ENCODE assay signal across 31 cellular contexts in the genomic region with DNA sequence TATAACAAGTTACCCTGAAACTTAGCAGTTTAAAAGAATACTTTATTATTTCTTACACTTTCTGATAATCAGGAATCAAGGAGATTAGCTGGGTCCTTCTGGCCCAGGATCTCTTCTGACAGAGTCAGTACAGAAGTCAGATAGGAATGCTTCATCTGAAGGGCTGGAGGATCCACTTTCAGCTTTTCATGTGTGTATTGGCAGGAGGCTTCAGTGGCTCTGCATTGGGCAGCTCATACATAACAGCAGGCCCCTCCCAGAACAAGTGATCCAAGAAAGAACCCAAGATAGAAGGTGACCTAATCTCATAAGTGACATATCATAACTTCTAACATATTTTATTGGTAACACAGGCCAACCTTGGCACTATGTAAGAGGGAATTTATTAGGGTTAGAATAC.
"Had no signal": no experiment of that assay in that cellular context is flagged by ENCODE, and none has a peak within 500 bp of the region (broad histone marks: within the 10 kb centered on the region; RNA-seq: fewer than 3 reads in every experiment).

No MANE protein-coding gene starts in this region.

- H3K36me3 ChIP-seq: adrenal gland, ascending aorta, brain microvascular endothelial cell, breast epithelium, cardiac muscle cell had no signal

- H3K4me3 ChIP-seq: adrenal gland, ascending aorta, body of pancreas, breast epithelium, cardiac muscle cell had no signal

- H3K9me3 ChIP-seq: adrenal gland, ascending aorta, body of pancreas, breast epithelium had no signal

- ATAC-seq: activated naive CD4-positive, alpha-beta T cell treated with anti-CD3 and anti-CD28 coated beads, Interleukin-2, amount 50 U/mL, for 72 hours; activated naive CD8-positive, alpha-beta T cell treated with anti-CD3 and anti-CD28 coated beads, Interleukin-2, amount 50 U/mL, for 24 hours; activated T-cell treated with anti-CD3 and anti-CD28 coated beads, Interleukin-2, amount 50 U/mL, for 4 hours; activated T-cell treated with anti-CD3 and anti-CD28 coated beads, Interleukin-2, amount 50 U/mL, for 72 hours; activated T-helper 17 cell treated with anti-CD3 and anti-CD28 coated beads, Interleukin-2, amount 50 U/mL, for 72 hours; body of pancreas had no signal

- DNase-seq: activated effector memory CD4-positive, alpha-beta T cell treated with anti-CD3 and anti-CD28 coated beads, Interleukin-2, amount 50 U/mL, for 16 hours; activated effector memory CD4-positive, alpha-beta T cell treated with Interleukin-2 at 50 U/mL for 16 hours; activated gamma-delta T cell; activated gamma-delta T cell treated with Interleukin-2 at 50 U/mL for 16 hours; activated naive CD4-positive, alpha-beta T cell; activated naive CD4-positive, alpha-beta T cell treated with anti-CD3 and anti-CD28 coated beads for 36 hours; activated naive CD4-positive, alpha-beta T cell treated with anti-CD3 and anti-CD28 coated beads, Interleukin-2, amount 10 ng/mL, durations not matched to agents 7 days and 5 days; activated naive CD4-positive, alpha-beta T cell treated with anti-CD3 and anti-CD28 coated beads, Interleukin-2, amount 50 U/mL, for 16 hours; activated naive CD4-positive, alpha-beta T cell treated with Interleukin-2 at 50 U/mL for 16 hours; activated naive CD8-positive, alpha-beta T cell treated with anti-CD3 and anti-CD28 coated beads for 36 hours; activated naive CD8-positive, alpha-beta T cell treated with anti-CD3 and anti-CD28 coated beads, Interleukin-2, amount 10 ng/mL, durations not matched to agents 7 days and 5 days; activated naive CD8-positive, alpha-beta T cell treated with anti-CD3 and anti-CD28 coated beads, Interleukin-2, amount 50 U/mL, for 24 hours; activated T-cell treated with anti-CD3 and anti-CD28 coated beads, Interleukin-2, amount 50 U/mL, for 24 hours; activated T-cell treated with anti-CD3 and anti-CD28 coated beads, Interleukin-2, amount 50 U/mL, for 4 hours; activated T-cell treated with anti-CD3 and anti-CD28 coated beads, Interleukin-2, amount 50 U/mL, for 48 hours; activated T-cell treated with anti-CD3 and anti-CD28 coated beads, Interleukin-2, amount 50 U/mL, for 72 hours; adrenal gland; amniotic stem cell; amygdala; anterior cingulate cortex; aorta; body of pancreas; brain microvascular endothelial cell; caudate nucleus; central memory CD4-positive, alpha-beta T cell; cerebellar nuclear complex had no signal

- H3K4me1 ChIP-seq: ascending aorta, body of pancreas, breast epithelium had no signal

- H3K27ac ChIP-seq: adrenal gland, ascending aorta, body of pancreas, brain microvascular endothelial cell, breast epithelium, cardiac muscle cell had no signal

- H3K27me3 ChIP-seq: adrenal gland, ascending aorta, body of pancreas, brain microvascular endothelial cell, breast epithelium, cardiac muscle cell had no signal
